ENCODE assay signal across 8 cellular contexts in the genomic region with DNA sequence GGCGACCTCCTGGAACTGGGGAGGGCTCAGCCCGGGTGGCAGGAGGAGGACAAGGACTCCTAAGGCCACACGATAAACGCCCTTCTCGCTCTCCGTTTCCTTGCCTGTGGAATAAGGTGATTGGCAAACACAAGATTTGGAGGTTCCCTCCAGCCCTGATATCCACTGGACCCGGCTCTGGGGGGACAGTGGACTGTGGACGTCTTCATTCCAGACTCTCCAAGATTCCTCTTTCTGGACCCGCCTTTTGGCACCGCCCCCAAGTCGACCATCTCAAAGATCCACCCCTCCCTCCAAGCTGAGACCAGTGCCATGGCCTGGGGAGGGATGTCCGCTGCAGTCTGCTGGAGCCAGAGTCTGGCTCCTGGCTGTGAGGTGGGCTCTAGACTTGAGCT. TPM values are rescaled to one million over a fixed set of nuclear protein-coding genes. Genes with fewer than 3 reads are reported as not detected.
DNase-seq lines count a peak whose midpoint lies in the region; ATAC-seq, FAIRE-seq and TF ChIP-seq lines count a peak whose summit lies in the region.

No MANE protein-coding gene starts in this region.

- no peaks in the 10 kb centered on the region for H3K27me3 ChIP-seq in BJ (ENCODE audit: control insufficient read depth, insufficient read depth, low read length)
- no peaks in the 10 kb centered on the region for H3K27me3 ChIP-seq in HL-60 (ENCODE audit: insufficient read depth, poor library complexity, severe bottlenecking)
- H3K27me3 ChIP-seq in K562 (ENCODE audit: control insufficient read depth in 2 of 2, insufficient read depth in 2 of 2, low read length in 2 of 2) = peaks cover 36 to 88% of the 10 kb centered on the region in 2 experiments
- no peaks in the 10 kb centered on the region for H3K27me3 ChIP-seq in subcutaneous abdominal adipose tissue (ENCODE audit: control insufficient read depth in 5 of 5, insufficient read depth in 4 of 5, low read length in 5 of 5)

- no TSS peak for BruUV-seq in K562 (replicated peaks; lab: Mats Ljungman, UMichigan)

- TF ChIP-seq EP300 in K562 (IDR thresholded peaks at IDR 0.05; ENCODE audit: low read length) = no peak

- H3K9me1 ChIP-seq in K562 (ENCODE audit: control insufficient read depth, insufficient read depth, low read length) = no peaks in the 10 kb centered on the region

- 20% methylated on average over 12 of the region's 12 CpGs for WGBS in K562 (ENCODE audit: insufficient coverage, low coverage, missing lambda C conversion rate)

- CTCF ChIA-PET in BJ (lab: Yijun Ruan, JAX) = interaction anchor here (0.6 to 0.8 kb wide), 2 partner anchors 23 to 246 kb away, joined by 3 read pairs; no protein-coding TSS in a partner anchor
- CTCF ChIA-PET in K562 (lab: Yijun Ruan, JAX; ENCODE audit: low intra/inter-chr PET ratio) = interaction anchor here (0.6 kb wide), 1 partner anchor 184 kb away, joined by 3 read pairs; no protein-coding TSS in a partner anchor

- H3K36me3 ChIP-seq in BJ (ENCODE audit: control insufficient read depth, insufficient read depth, low read length) = peaks cover 10% of the 10 kb centered on the region
- H3K36me3 ChIP-seq in K562 (ENCODE audit: control insufficient read depth, insufficient read depth, low read length) = no peaks in the 10 kb centered on the region
- H3K36me3 ChIP-seq in subcutaneous abdominal adipose tissue (ENCODE audit: control insufficient read depth in 5 of 5, insufficient read depth in 5 of 5, low read length in 5 of 5) = peaks cover 0 to 50% (median 27%) of the 10 kb centered on the region in 5 donors

- no peaks in the 10 kb centered on the region for H3K79me2 ChIP-seq in K562 (ENCODE audit: control insufficient read depth, insufficient read depth, low read length)

- peak overlapping the region; percentile 27 to 89; a peak in 3 of 4 replicates for H3K9ac ChIP-seq in K562 (ENCODE audit: insufficient read depth in 1 of 2, low read depth in 2 of 2, low read length in 2 of 2)
- peak overlapping the region; percentile 63 to 87 (median 79) for H3K9ac ChIP-seq in subcutaneous abdominal adipose tissue (ENCODE audit: low read length in 5 of 5)

- TF ChIP-seq CTCF in BJ (IDR thresholded peaks at IDR 0.05; ENCODE audit: insufficient read depth, low read depth, low read length) = no peak
- no peak for TF ChIP-seq CTCF in HL-60 (IDR thresholded peaks at IDR 0.05; ENCODE audit: insufficient read depth, low read length)
- TF ChIP-seq CTCF in K562 (IDR thresholded peaks at IDR 0.05 in 2 of 3, conservative IDR thresholded peaks at IDR 0.05 in 1 of 3; ENCODE audit: insufficient read depth in 2 of 3, low read depth in 1 of 3, low read length in 3 of 3) = no peak

- no peak overlapping the region for H3K27ac ChIP-seq in HL-60 (replicated peaks)
- no peak overlapping the region for H3K27ac ChIP-seq in K562 (ENCODE audit: extremely low read depth, low read depth, low read length)
- no peak overlapping the region for H3K27ac ChIP-seq in subcutaneous abdominal adipose tissue (ENCODE audit: low read depth, low read length)

- peak overlapping the region; percentile 54 for H3K4me3 ChIP-seq in BJ (ENCODE audit: low read depth, low read length)
- H3K4me3 ChIP-seq in HL-60 (replicated peaks; ENCODE audit: insufficient read depth, low read length) = peak overlapping the region; percentile 35
- peak overlapping the region; percentile 37 for H3K4me3 ChIP-seq in K562
- H3K4me3 ChIP-seq in subcutaneous abdominal adipose tissue (ENCODE audit: low read depth in 1 of 5, low read length in 5 of 5) = peak overlapping the region; percentile 75 to 86 (median 78)

- H4K20me1 ChIP-seq in K562 (replicated peaks; ENCODE audit: control insufficient read depth, insufficient read depth, low read length) = peaks cover 7% of the 10 kb centered on the region

- DNase-seq in BJ (ENCODE audit: low read depth) (no peak), HL-60 (ENCODE audit: low read depth in 1 of 2, low spot score in 1 of 2) (no peak), K562 (ENCODE audit: extremely low read depth in 1 of 4, low spot score in 3 of 4) (peak in 1 of 4 experiments; percentile 26), islet precursor cell (peak; percentile 62), UCSD-AML1 (lab: John Stamatoyannopoulos, UW; ENCODE audit: unreplicated experiment) (no peak), GF-D8 (lab: John Stamatoyannopoulos, UW) (no peak)
- DNase-seq in stimulated activated CD4-positive, alpha-beta T cell treated with anti-CD3 and anti-CD28 coated beads, Interleukin-4, amount 100 ng/mL, for 24 hours = no peak

- H3K4me1 ChIP-seq in K562 (replicated peaks in 1 of 2; ENCODE audit: control insufficient read depth in 2 of 2, insufficient read depth in 2 of 2, low read length in 2 of 2) (peaks cover 0 to 24% of the 10 kb centered on the region in 2 experiments; a peak in 2 of 5 replicates), subcutaneous abdominal adipose tissue (ENCODE audit: control insufficient read depth in 5 of 5, insufficient read depth in 5 of 5, low read length in 5 of 5) (peaks cover 2 to 17% (median 15%) of the 10 kb centered on the region in 5 donors)

- peak; percentile 43 for ATAC-seq in K562

- peak overlapping the region; percentile 74 for H3K4me2 ChIP-seq in K562 (ENCODE audit: insufficient read depth, low read length)

- POLR2A ChIA-PET in BJ (lab: Charles Lee) (no interaction called here), K562 (lab: Yijun Ruan, JAX) (interaction anchor here (0.6 to 1.2 kb wide), 4 partner anchors 11 to 151 kb away, joined by 3 read pairs; no protein-coding TSS in a partner anchor)

- in situ Hi-C loops in K562 (cut with MboI) = no loop called here

- FAIRE-seq in K562 (lab: Jason Lieb, UNC) = no peak

- H2AFZ ChIP-seq in K562 (ENCODE audit: low read depth, low read length) = peak overlapping the region; percentile 74

- TF ChIP-seq POLR2A in K562 (conservative IDR thresholded peaks at IDR 0.05) = no peak

- intact Hi-C loops in K562 (cut with micrococcal nuclease) = no loop called here

- no peaks in the 10 kb centered on the region for H3K9me3 ChIP-seq in K562 (replicated peaks; ENCODE audit: control insufficient read depth, insufficient read depth, low read depth, low read length)
- H3K9me3 ChIP-seq in subcutaneous abdominal adipose tissue (ENCODE audit: control insufficient read depth in 5 of 5, low read length in 5 of 5) = no peaks in the 10 kb centered on the region

- TF ChIP-seq RAD21 in K562 (CRISPR knock-in tag; conservative IDR thresholded peaks at IDR 0.05 in 1 of 2, IDR thresholded peaks at IDR 0.05 in 1 of 2) = no peak

TF ChIP-seq in K562, 482 proteins besides CTCF, POLR2A, EP300 and RAD21 (continues in another document):
- no peak for TF ChIP-seq RBM39 (optimal IDR thresholded peaks at IDR 0.05; ENCODE audit: low read depth, low read length)
- TF ChIP-seq, protein P1, sequence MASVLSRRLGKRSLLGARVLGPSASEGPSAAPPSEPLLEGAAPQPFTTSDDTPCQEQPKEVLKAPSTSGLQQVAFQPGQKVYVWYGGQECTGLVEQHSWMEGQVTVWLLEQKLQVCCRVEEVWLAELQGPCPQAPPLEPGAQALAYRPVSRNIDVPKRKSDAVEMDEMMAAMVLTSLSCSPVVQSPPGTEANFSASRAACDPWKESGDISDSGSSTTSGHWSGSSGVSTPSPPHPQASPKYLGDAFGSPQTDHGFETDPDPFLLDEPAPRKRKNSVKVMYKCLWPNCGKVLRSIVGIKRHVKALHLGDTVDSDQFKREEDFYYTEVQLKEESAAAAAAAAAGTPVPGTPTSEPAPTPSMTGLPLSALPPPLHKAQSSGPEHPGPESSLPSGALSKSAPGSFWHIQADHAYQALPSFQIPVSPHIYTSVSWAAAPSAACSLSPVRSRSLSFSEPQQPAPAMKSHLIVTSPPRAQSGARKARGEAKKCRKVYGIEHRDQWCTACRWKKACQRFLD (CRISPR knock-in tag; IDR thresholded peaks at IDR 0.05) = no peak

RNA-seq across cellular contexts. Expression of a gene that starts 23.6 kb away (rescaled TPM):
- polyA plus RNA-seq in BJ (2011; rRNA removed) (5.9 and 6.9 TPM in 2 replicates), K562 (2011; rRNA removed) (8.9 and 10.0 TPM in 2 replicates), K562 (2014; fragmentation: Illumina TruSeq; extraction: Trizol) (5.1 and 5.4 TPM in 2 replicates), K562 (2014; fragmentation: Nextera tagmentation; extraction: Ambion mirVana) (1 to 10 TPM in 1 of 2 experiments, under 1 TPM in 1; 0.66 to 1.4 TPM), K562 (2014; rRNA removed) (9.3 and 10.2 TPM in 2 replicates)
- polyA minus RNA-seq in BJ (2011; rRNA and poly(A)+ RNA removed) = 5.7 and 6.7 TPM in 2 replicates
- total RNA-seq in K562 (2011; cell fraction: chromatin; rRNA removed; ENCODE audit: low replicate concordance) = 23.2 and 45.5 TPM in 2 replicates
- total RNA-seq in K562 (2011; cell fraction: nucleolus; rRNA removed) = 23.9 and 27.2 TPM in 2 replicates
- 21.1 and 22.8 TPM in 2 replicates for total RNA-seq in K562 (2011; cell fraction: nucleoplasm; rRNA removed)
- total RNA-seq in K562 (2014; rRNA removed) (6.9 and 7.8 TPM in 2 replicates), K562 (2014; rRNA removed; fragmentation: Illumina TruSeq; extraction: Trizol) (3.1 and 3.2 TPM in 2 replicates), K562 (2015; rRNA removed; fragmentation: Illumina TruSeq; extraction: Trizol) (5.0 and 5.1 TPM in 2 replicates), K562 (2021) (9.5 and 11.2 TPM in 2 replicates)
- 9.5 and 9.8 TPM in 2 replicates for polyA plus RNA-seq in K562 (2011; cell fraction: cytosol; rRNA removed)
- polyA plus RNA-seq in K562 (2011; cell fraction: nucleus; rRNA removed) = 42.7 and 51.9 TPM in 2 replicates
- 4.8 and 8.8 TPM in 2 replicates for polyA plus RNA-seq in K562 (2012)
- polyA minus RNA-seq in K562 (2011; rRNA and poly(A)+ RNA removed) = 4.7 and 5.2 TPM in 2 replicates
- polyA minus RNA-seq in K562 (2011; cell fraction: cytosol; rRNA and poly(A)+ RNA removed) = 4.0 and 4.6 TPM in 2 replicates
- polyA minus RNA-seq in K562 (2011; cell fraction: nucleus; rRNA and poly(A)+ RNA removed) = 9.8 and 14.9 TPM in 2 replicates

RNA-seq across cellular contexts. Expression of a gene that starts 46.1 kb away (rescaled TPM):
- polyA plus RNA-seq in BJ (2011; rRNA removed) (3.2 and 4.6 TPM in 2 replicates), K562 (2011; rRNA removed) (7.2 and 13.3 TPM in 2 replicates), K562 (2014; fragmentation: Illumina TruSeq; extraction: Trizol) (11.2 and 14.2 TPM in 2 replicates), K562 (2014; fragmentation: Nextera tagmentation; extraction: Ambion mirVana) (1 to 10 TPM; 1.8 to 1.9 TPM), K562 (2014; rRNA removed) (11.6 and 14.1 TPM in 2 replicates)
- polyA minus RNA-seq in BJ (2011; rRNA and poly(A)+ RNA removed) = 2.0 and 4.3 TPM in 2 replicates
- total RNA-seq in K562 (2011; cell fraction: chromatin; rRNA removed; ENCODE audit: low replicate concordance) = 27.2 and 40.3 TPM in 2 replicates
- 25.4 and 28.3 TPM in 2 replicates for total RNA-seq in K562 (2011; cell fraction: nucleolus; rRNA removed)
- total RNA-seq in K562 (2011; cell fraction: nucleoplasm; rRNA removed) = 21.7 and 25.2 TPM in 2 replicates
- total RNA-seq in K562 (2014; rRNA removed) (10.2 and 10.7 TPM in 2 replicates), K562 (2014; rRNA removed; fragmentation: Illumina TruSeq; extraction: Trizol) (6.5 and 7.1 TPM in 2 replicates), K562 (2015; rRNA removed; fragmentation: Illumina TruSeq; extraction: Trizol) (5.6 and 6.3 TPM in 2 replicates), K562 (2021) (18.0 and 21.4 TPM in 2 replicates)
- 5.8 and 8.6 TPM in 2 replicates for polyA plus RNA-seq in K562 (2011; cell fraction: cytosol; rRNA removed)
- 21.0 and 21.8 TPM in 2 replicates for polyA plus RNA-seq in K562 (2011; cell fraction: nucleus; rRNA removed)
- 13.3 and 14.1 TPM in 2 replicates for polyA plus RNA-seq in K562 (2012)
- polyA minus RNA-seq in K562 (2011; rRNA and poly(A)+ RNA removed) = 5.9 and 6.0 TPM in 2 replicates
- 4.8 and 5.8 TPM in 2 replicates for polyA minus RNA-seq in K562 (2011; cell fraction: cytosol; rRNA and poly(A)+ RNA removed)
- polyA minus RNA-seq in K562 (2011; cell fraction: nucleus; rRNA and poly(A)+ RNA removed) = 7.9 and 12.3 TPM in 2 replicates
